8 cellular contexts compared by ENCODE assay signal in genomic region chrX:67538383-67538782, GRCh38.
"Had no signal": no experiment of that assay in that cellular context is flagged by ENCODE, and none has a peak within 500 bp of the region (broad histone marks: within the 10 kb centered on the region; RNA-seq: fewer than 3 reads in every experiment).

No MANE protein-coding gene starts in this region.

- DNase-seq: GM23248, GOT3, H7, HFFc6, IMR-90 had no signal

- H3K4me3 Mint-ChIP-seq: HFFc6 had no signal

- ATAC-seq: HCT116, K562 had no signal

- H3K27ac ChIP-seq: GM23248, HL-60 had no signal

- H3K9me3 Mint-ChIP-seq: HFFc6 had no signal

- H3K27ac Mint-ChIP-seq: HFFc6 had no signal
